In the genomic region with DNA sequence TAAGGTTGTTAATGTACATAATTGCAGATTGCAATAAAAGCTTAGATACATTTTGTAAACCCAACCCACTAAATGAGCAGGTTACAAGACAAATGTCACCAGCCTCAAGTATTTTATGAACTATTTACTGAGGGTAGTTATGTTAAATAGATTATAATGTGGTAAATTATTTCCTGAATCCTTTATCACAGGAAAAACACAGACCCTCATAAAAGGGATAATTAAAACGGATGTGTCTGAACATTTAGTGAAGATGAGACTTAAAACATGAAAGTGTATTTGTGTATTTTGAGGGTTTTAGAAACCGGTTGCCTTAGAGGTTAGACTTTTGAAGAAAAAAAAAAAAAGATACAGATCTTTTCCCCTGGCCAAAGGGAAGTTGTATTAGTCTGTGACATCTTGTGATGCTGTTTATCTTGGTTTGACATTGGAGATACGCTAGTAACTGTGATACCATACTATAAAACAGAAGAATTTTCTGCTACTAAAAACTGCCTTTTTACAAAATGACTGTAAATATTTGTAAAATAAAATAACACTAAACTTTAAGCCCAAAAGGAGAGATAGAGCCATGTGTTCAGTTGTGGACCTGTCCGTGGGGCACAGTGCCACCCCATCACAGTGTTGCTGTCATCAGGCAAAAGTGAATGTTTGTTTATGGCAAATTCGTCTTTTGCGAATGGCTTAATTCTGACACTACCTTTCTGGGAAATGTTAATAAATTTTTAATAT, we compare ENCODE assay signal across 12 cellular contexts. TPM values are rescaled to one million over a fixed set of nuclear protein-coding genes. Genes with fewer than 3 reads are reported as not detected.
DNase-seq lines count a peak whose midpoint lies in the region; ATAC-seq and TF ChIP-seq lines count a peak whose summit lies in the region.
"Had no signal": no experiment of that assay in that cellular context is flagged by ENCODE, and none has a peak within 500 bp of the region (broad histone marks: within the 10 kb centered on the region; RNA-seq: fewer than 3 reads in every experiment).

No MANE protein-coding gene starts in this region.

- no peak for ATAC-seq in activated CD8-positive, alpha-beta memory T cell treated with anti-CD3 and anti-CD28 coated beads, Interleukin-2, amount 10 ng/mL, durations not matched to agents 7 days and 5 days
- no peak for ATAC-seq in activated naive CD8-positive, alpha-beta T cell treated with anti-CD3 and anti-CD28 coated beads, Interleukin-2, amount 50 U/mL, for 24 hours
- no peak for ATAC-seq in GM21423 (IDR thresholded peaks at IDR 0.05; ENCODE audit: unreplicated experiment)

- no peak overlapping the region for H3K4me3 Mint-ChIP-seq in activated CD8-positive, alpha-beta memory T cell treated with anti-CD3 and anti-CD28 coated beads, Interleukin-2, amount 10 ng/mL, durations not matched to agents 7 days and 5 days
- H3K4me3 Mint-ChIP-seq in activated naive CD8-positive, alpha-beta T cell treated with anti-CD3 and anti-CD28 coated beads, Interleukin-2, amount 50 U/mL, for 24 hours = no peak overlapping the region

- no peaks in the 10 kb centered on the region for H3K27me3 Mint-ChIP-seq in activated CD8-positive, alpha-beta memory T cell treated with anti-CD3 and anti-CD28 coated beads, Interleukin-2, amount 10 ng/mL, durations not matched to agents 7 days and 5 days
- H3K27me3 Mint-ChIP-seq in activated naive CD8-positive, alpha-beta T cell treated with anti-CD3 and anti-CD28 coated beads, Interleukin-2, amount 50 U/mL, for 24 hours = no peaks in the 10 kb centered on the region

- peaks cover 61% of the 10 kb centered on the region for H3K36me3 Mint-ChIP-seq in activated CD8-positive, alpha-beta memory T cell treated with anti-CD3 and anti-CD28 coated beads, Interleukin-2, amount 10 ng/mL, durations not matched to agents 7 days and 5 days
- H3K36me3 Mint-ChIP-seq in activated naive CD8-positive, alpha-beta T cell treated with anti-CD3 and anti-CD28 coated beads, Interleukin-2, amount 50 U/mL, for 24 hours (ENCODE audit: low read depth) = peaks cover 57% of the 10 kb centered on the region

- peaks cover 18% of the 10 kb centered on the region for H4K20me1 ChIP-seq in smooth muscle cell (ENCODE audit: low read depth)

- H3K27ac ChIP-seq in smooth muscle cell (ENCODE audit: low read depth) = peak overlapping the region; percentile 7
- H3K27ac ChIP-seq: dorsolateral prefrontal cortex, testis had no signal

- no peaks in the 10 kb centered on the region for H3K4me1 ChIP-seq in smooth muscle cell (ENCODE audit: low read depth)

- no peak overlapping the region for H3K4me3 ChIP-seq in smooth muscle cell
- H3K4me3 ChIP-seq: dorsolateral prefrontal cortex, testis had no signal

- H3K4me2 ChIP-seq in smooth muscle cell = no peak overlapping the region

- no peak for TF ChIP-seq CTCF in smooth muscle cell (IDR thresholded peaks at IDR 0.05; ENCODE audit: borderline replicate concordance, insufficient read depth, poor library complexity, severe bottlenecking)

- CTCF ChIA-PET in activated CD8-positive, alpha-beta memory T cell treated with anti-CD3 and anti-CD28 coated beads, Interleukin-2, amount 10 ng/mL, durations not matched to agents 7 days and 5 days (lab: Charles Lee) = interaction anchor here (1.4 to 1.6 kb wide), 2 partner anchors 56 to 421 kb away, joined by 4 read pairs; no protein-coding TSS in a partner anchor

- no peak for DNase-seq in activated CD8-positive, alpha-beta memory T cell treated with anti-CD3 and anti-CD28 coated beads, Interleukin-2, amount 10 ng/mL, durations not matched to agents 7 days and 5 days
- DNase-seq in activated CD8-positive, alpha-beta memory T cell treated with anti-CD3 and anti-CD28 coated beads, Interleukin-2, amount 50 U/mL, for 4 hours = no peak
- no peak for DNase-seq in activated naive CD8-positive, alpha-beta T cell treated with anti-CD3 and anti-CD28 coated beads, Interleukin-2, amount 50 U/mL, for 24 hours
- DNase-seq in smooth muscle cell (lab: John Stamatoyannopoulos, UW; ENCODE audit: unreplicated experiment) (no peak), DMS79 treated with DMSO at 0.1 percent for 48 hours (lab: John Stamatoyannopoulos, UW) (no peak), activated gamma-delta T cell treated with Interleukin-2 at 50 U/mL for 16 hours (no peak)
- DNase-seq: dorsolateral prefrontal cortex, NCI-H1694 treated with DMSO at 0.1 percent for 48 hours, NCI-H510A treated with DMSO at 0.1 percent for 48 hours, testis had no signal

- no peaks in the 10 kb centered on the region for H3K36me3 ChIP-seq in smooth muscle cell (ENCODE audit: low read depth)

- no peaks in the 10 kb centered on the region for H3K9me3 Mint-ChIP-seq in activated CD8-positive, alpha-beta memory T cell treated with anti-CD3 and anti-CD28 coated beads, Interleukin-2, amount 10 ng/mL, durations not matched to agents 7 days and 5 days (ENCODE audit: low read depth)
- no peaks in the 10 kb centered on the region for H3K9me3 Mint-ChIP-seq in activated naive CD8-positive, alpha-beta T cell treated with anti-CD3 and anti-CD28 coated beads, Interleukin-2, amount 50 U/mL, for 24 hours

- WGBS in smooth muscle cell (ENCODE audit: low lambda C conversion rate) = 81% methylated on average over 6 of the region's 6 CpGs

- no peaks in the 10 kb centered on the region for H3K27me3 ChIP-seq in smooth muscle cell (ENCODE audit: low read depth)
- H3K27me3 ChIP-seq: dorsolateral prefrontal cortex, testis had no signal

- H3F3A ChIP-seq in smooth muscle cell (ENCODE audit: low read depth) = no peaks in the 10 kb centered on the region

- H2AFZ ChIP-seq in smooth muscle cell (ENCODE audit: low read depth) = no peak overlapping the region

- H3K79me2 ChIP-seq in smooth muscle cell (ENCODE audit: low read depth) = peaks cover 8% of the 10 kb centered on the region

- H3K4me1 Mint-ChIP-seq in activated CD8-positive, alpha-beta memory T cell treated with anti-CD3 and anti-CD28 coated beads, Interleukin-2, amount 10 ng/mL, durations not matched to agents 7 days and 5 days = peaks cover 56% of the 10 kb centered on the region
- H3K4me1 Mint-ChIP-seq in activated naive CD8-positive, alpha-beta T cell treated with anti-CD3 and anti-CD28 coated beads, Interleukin-2, amount 50 U/mL, for 24 hours = peaks cover 47% of the 10 kb centered on the region

- H3K9ac ChIP-seq in smooth muscle cell (ENCODE audit: low read depth) = no peak overlapping the region

- H3K27ac Mint-ChIP-seq in activated CD8-positive, alpha-beta memory T cell treated with anti-CD3 and anti-CD28 coated beads, Interleukin-2, amount 10 ng/mL, durations not matched to agents 7 days and 5 days = peak overlapping the region; percentile 65
- H3K27ac Mint-ChIP-seq in activated naive CD8-positive, alpha-beta T cell treated with anti-CD3 and anti-CD28 coated beads, Interleukin-2, amount 50 U/mL, for 24 hours = peak overlapping the region; percentile 69

- no peaks in the 10 kb centered on the region for H3K9me3 ChIP-seq in smooth muscle cell (replicated peaks; ENCODE audit: low read depth)
- H3K9me3 ChIP-seq: testis had no signal

TF ChIP-seq in PFSK-1, 5 proteins besides CTCF, POLR2A, EP300 and RAD21:
- TF ChIP-seq REST (IDR thresholded peaks at IDR 0.05; ENCODE audit: insufficient read depth in 1 of 2, low read depth in 2 of 2, low read length in 2 of 2) (no peak), SIN3A (IDR thresholded peaks at IDR 0.05; ENCODE audit: borderline replicate concordance, insufficient read depth, low read length) (no peak), FOXP2 (optimal IDR thresholded peaks at IDR 0.05; ENCODE audit: borderline replicate concordance, extremely low read depth, extremely low read length, insufficient read depth) (no peak), TAF1 (IDR thresholded peaks at IDR 0.05; ENCODE audit: borderline replicate concordance, insufficient read depth, low read length) (no peak), POLR2AphosphoS5 (IDR thresholded peaks at IDR 0.05; ENCODE audit: low read depth, low read length) (peak; percentile 53; the same call in 1 of the 2 replicates)

RNA-seq across cellular contexts. Expression of gene DYNLT1, which starts 9.7 kb away (rescaled TPM):
- 100 to 1,000 TPM; 109 to 120 TPM for total RNA-seq in activated CD8-positive, alpha-beta memory T cell treated with anti-CD3 and anti-CD28 coated beads, Interleukin-2, amount 10 ng/mL, durations not matched to agents 7 days and 5 days
- 93.2 TPM for polyA plus RNA-seq in PFSK-1 (2012; ENCODE audit: insufficient read length, low read depth)
- 127 and 129 TPM in 2 replicates for total RNA-seq in smooth muscle cell
- polyA plus RNA-seq in smooth muscle cell = 225 and 286 TPM in 2 replicates

RNA-seq across cellular contexts. Expression of gene SYTL3, which starts 15.0 kb away (rescaled TPM):
- total RNA-seq in activated CD8-positive, alpha-beta memory T cell treated with anti-CD3 and anti-CD28 coated beads, Interleukin-2, amount 10 ng/mL, durations not matched to agents 7 days and 5 days = 100 to 1,000 TPM; 106 to 112 TPM
- polyA plus RNA-seq in PFSK-1 (2012; ENCODE audit: insufficient read length, low read depth) = 5.1 TPM
- total RNA-seq in smooth muscle cell = 0.13 and 1.3 TPM in 2 replicates
- polyA plus RNA-seq in smooth muscle cell = 1.2 and 1.3 TPM in 2 replicates

Comparison
In these comparisons a context has a peak if more than half of its experiments do, and no peak if none do; other contexts are left out.
1. RNA of gene SYTL3, which starts 15.0 kb away (total RNA-seq): 106 to 112 TPM in activated CD8-positive, alpha-beta memory T cell treated with anti-CD3 and anti-CD28 coated beads, Interleukin-2, amount 10 ng/mL, durations not matched to agents 7 days and 5 days; 0.13 to 1.3 TPM in smooth muscle cell; every median in the first group is over 10 times any median in the second.